8 cellular contexts compared by ENCODE assay signal in genomic region chr5:32283539-32284377, GRCh38. TPM values are rescaled to one million over a fixed set of nuclear protein-coding genes. Genes with fewer than 3 reads are reported as not detected.
DNase-seq lines count a peak whose midpoint lies in the region; ATAC-seq and TF ChIP-seq lines count a peak whose summit lies in the region.

No MANE protein-coding gene starts in this region.

- CTCF ChIA-PET in activated B cell treated with CpG ODN at 0.5 μM for 24 hours (lab: Charles Lee) = no interaction called here

- TF ChIP-seq CTCF in activated B cell treated with CpG ODN at 0.5 μM for 24 hours (IDR thresholded peaks at IDR 0.05) = no peak
- TF ChIP-seq CTCF in mucosa of descending colon (IDR thresholded peaks at IDR 0.05) = no peak

- ATAC-seq in GM19025 (IDR thresholded peaks at IDR 0.05; ENCODE audit: low read depth, unreplicated experiment) = peak; percentile 46
- ATAC-seq in HG02798 (IDR thresholded peaks at IDR 0.05; ENCODE audit: poor library complexity, unreplicated experiment) = peak; percentile 63
- peak; percentile 79 for ATAC-seq in activated B cell treated with CpG ODN at 0.5 μM for 24 hours (ENCODE audit: low read depth)
- ATAC-seq in mucosa of descending colon = peak; percentile 47

- no peaks in the 10 kb centered on the region for H3K4me1 ChIP-seq in mucosa of descending colon (ENCODE audit: low read depth)

- H3K4me1 Mint-ChIP-seq in activated B cell treated with CpG ODN at 0.5 μM for 24 hours = peaks cover 60% of the 10 kb centered on the region

- H3K4me3 Mint-ChIP-seq in activated B cell treated with CpG ODN at 0.5 μM for 24 hours = no peak overlapping the region

- intact Hi-C loops in activated B cell treated with CpG ODN at 0.5 μM for 24 hours (cut with micrococcal nuclease) = no loop called here
- intact Hi-C loops in mucosa of descending colon (cut with DNase I, micrococcal nuclease) = no loop called here

- H3K9me3 Mint-ChIP-seq in activated B cell treated with CpG ODN at 0.5 μM for 24 hours = peaks cover 4% of the 10 kb centered on the region

- no peak overlapping the region for H3K4me3 ChIP-seq in mucosa of descending colon

- no peaks in the 10 kb centered on the region for H3K9me3 ChIP-seq in mucosa of descending colon

- H3K27me3 Mint-ChIP-seq in activated B cell treated with CpG ODN at 0.5 μM for 24 hours = no peaks in the 10 kb centered on the region

- H3K27ac Mint-ChIP-seq in activated B cell treated with CpG ODN at 0.5 μM for 24 hours = peak overlapping the region; percentile 38

- H3K36me3 ChIP-seq in mucosa of descending colon (ENCODE audit: low read depth) = no peaks in the 10 kb centered on the region

- in situ Hi-C loops in G401 (cut with HindIII; ENCODE audit: low sequenced_read_pairs) = no loop called here

- peaks cover 16% of the 10 kb centered on the region for H3K36me3 Mint-ChIP-seq in activated B cell treated with CpG ODN at 0.5 μM for 24 hours (ENCODE audit: low read depth)

- POLR2A ChIA-PET in activated B cell treated with CpG ODN at 0.5 μM for 24 hours (lab: Charles Lee) = interaction anchor here (0.9 kb wide), 1 partner anchor 110 kb away, joined by 4 read pairs; the partner anchor contains the start of gene GOLPH3

- DNase-seq in activated B cell treated with CpG ODN at 0.5 μM for 24 hours = no peak
- DNase-seq in mucosa of descending colon = no peak
- DNase-seq in activated CD4-positive, CD25-positive, alpha-beta regulatory T cell (lab: John Stamatoyannopoulos, UW) = no peak
- DNase-seq in dedifferentiated amniotic fluid mesenchymal stem cell (ENCODE audit: extremely low spot score) = no peak
- no peak for DNase-seq in GOT3 (lab: John Stamatoyannopoulos, UW)
- DNase-seq in G401 (ENCODE audit: low spot score) = no peak

RNA-seq across cellular contexts. Expression of gene MTMR12, which starts 29.0 kb away (rescaled TPM):
- total RNA-seq in activated B cell treated with CpG ODN at 0.5 μM for 24 hours (26.8 and 36.3 TPM in 2 replicates), mucosa of descending colon (10 to 100 TPM; 19.3 to 43.8 (median 20.7) TPM)
- 12.7 and 23.8 TPM in 2 replicates for total RNA-seq in G401 (2014; rRNA removed; shearing (Covaris generic))
